Comparison of ENCODE assay signal across 8 cellular contexts in the genomic region with DNA sequence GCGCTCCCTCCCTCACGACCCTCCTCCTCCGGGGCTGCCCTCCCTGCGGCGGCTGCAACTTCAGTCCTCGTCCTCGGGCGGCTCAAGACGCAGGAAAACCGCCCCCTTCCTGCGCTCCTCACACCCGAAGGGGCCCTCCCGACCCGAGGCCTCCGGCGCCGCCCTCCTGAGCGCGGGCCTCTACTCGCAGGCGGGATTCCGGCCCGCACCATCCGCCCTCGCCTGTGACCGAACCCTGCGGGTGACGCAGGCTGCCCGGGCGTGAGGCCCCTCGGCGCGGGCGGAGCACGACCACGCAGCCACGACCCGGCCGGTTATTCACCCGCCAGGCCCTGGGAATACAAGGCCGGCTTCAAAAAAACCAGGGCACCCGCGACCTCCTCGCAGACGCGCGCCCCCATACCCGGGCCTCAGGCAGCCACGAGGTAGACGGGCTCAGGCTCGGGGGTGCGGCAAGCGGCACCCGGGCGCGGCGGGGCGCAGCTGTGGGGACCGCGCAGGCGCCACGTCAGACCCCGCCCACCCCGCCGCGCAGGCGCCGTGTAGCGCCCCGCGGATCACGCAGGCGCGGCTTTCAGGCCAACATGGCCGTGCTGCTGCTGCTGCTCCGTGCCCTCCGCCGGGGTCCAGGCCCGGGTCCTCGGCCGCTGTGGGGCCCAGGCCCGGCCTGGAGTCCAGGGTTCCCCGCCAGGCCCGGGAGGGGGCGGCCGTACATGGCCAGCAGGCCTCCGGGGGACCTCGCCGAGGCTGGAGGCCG. TPM values are rescaled to one million over a fixed set of nuclear protein-coding genes. Genes with fewer than 3 reads are reported as not detected.
DNase-seq lines count a peak whose midpoint lies in the region; ATAC-seq and TF ChIP-seq lines count a peak whose summit lies in the region.

A gene (plus strand): TSS at position 570 of the 757 bp plus-strand sequence. CDS start 15 bp downstream, at position 585.

- peaks cover 11% of the 10 kb centered on the region for H3K36me3 ChIP-seq in ACC112 (ENCODE audit: insufficient read depth, low read length)
- peaks cover 15% of the 10 kb centered on the region for H3K36me3 ChIP-seq in mammary epithelial cell (ENCODE audit: insufficient read depth, low read length)

- peak within 1 kb of the TSS; percentile 85 to 97 (median 93) for H3K27ac Mint-ChIP-seq in immature natural killer cell

- CTCF ChIA-PET in mammary epithelial cell (lab: Charles Lee; ENCODE audit: low non-redundant PET) = no interaction called here

- H3K4me1 ChIP-seq in ACC112 (ENCODE audit: control insufficient read depth, insufficient read depth, low read length, unreplicated experiment) (peaks cover 21% of the 10 kb centered on the region), mammary epithelial cell (ENCODE audit: insufficient read depth, low read length) (peaks cover 29% of the 10 kb centered on the region)

- peaks cover 40 to 47% of the 10 kb centered on the region in 2 donors for H3K4me1 Mint-ChIP-seq in immature natural killer cell

- BruUV-seq in mammary epithelial cell (replicated peaks; lab: Mats Ljungman, UMichigan) = no TSS peak

- WGBS in mammary epithelial cell (ENCODE audit: low coverage, missing lambda C conversion rate) = under 1% methylated on average over 20 of the region's 90 CpGs

- ATAC-seq in GM18858 (IDR thresholded peaks at IDR 0.05; ENCODE audit: unreplicated experiment) (peak; percentile 48), HG03064 (IDR thresholded peaks at IDR 0.05; ENCODE audit: low read depth, unreplicated experiment) (peak; percentile 74)

- H3K4me3 Mint-ChIP-seq in immature natural killer cell = peak within 1 kb of the TSS; percentile 87 to 95 (median 92)

- in situ Hi-C loops in mammary epithelial cell (cut with MboI; ENCODE audit: low sequenced_read_pairs in 2 of 2) = loop anchor here in 1 of 2 donors (10.0 kb wide), 1 partner anchor 193 kb away; no protein-coding TSS in a partner anchor

- no peak for TF ChIP-seq CTCF in WI38 (IDR thresholded peaks at IDR 0.05; ENCODE audit: low read depth, low read length)
- no peak for TF ChIP-seq CTCF in mammary epithelial cell (conservative IDR thresholded peaks at IDR 0.05 in 1 of 2, IDR thresholded peaks at IDR 0.05 in 1 of 2; ENCODE audit: extremely low read depth in 1 of 2, insufficient read depth in 1 of 2, low read depth in 1 of 2, low read length in 2 of 2)

- peaks cover 2 to 16% (median 8%) of the 10 kb centered on the region in 3 donors for H3K27me3 Mint-ChIP-seq in immature natural killer cell (ENCODE audit: low read depth in 3 of 3)

- H2AFZ ChIP-seq in ACC112 (ENCODE audit: low read length, unreplicated experiment) (peak within 1 kb of the TSS; percentile 48), mammary epithelial cell (ENCODE audit: low read depth, low read length) (peak within 1 kb of the TSS; percentile 87)

- peaks cover 0 to 5% (median 0%) of the 10 kb centered on the region in 3 donors for H3K36me3 Mint-ChIP-seq in immature natural killer cell

- no peaks in the 10 kb centered on the region for H3K9me3 ChIP-seq in mammary epithelial cell (replicated peaks; ENCODE audit: insufficient read depth, low read length)

- H3K79me2 ChIP-seq in ACC112 (ENCODE audit: control insufficient read depth, insufficient read depth, low read length, unreplicated experiment) (peaks cover 46% of the 10 kb centered on the region), mammary epithelial cell (ENCODE audit: insufficient read depth, low read length) (peaks cover 60% of the 10 kb centered on the region)

- no peaks in the 10 kb centered on the region for H3K9me3 Mint-ChIP-seq in immature natural killer cell

- H3K9ac ChIP-seq in mammary epithelial cell (ENCODE audit: insufficient read depth, low read length) = peak within 1 kb of the TSS; percentile 77

- dilution Hi-C loops in mammary epithelial cell (cut with HindIII; ENCODE audit: low sequenced_read_pairs) = loop anchor here (5.0 kb wide), 2 partner anchors 39 to 111 kb away; no protein-coding TSS in a partner anchor

- H3K27ac ChIP-seq in ACC112 (ENCODE audit: low read depth, low read length) = peak within 1 kb of the TSS; percentile 97
- H3K27ac ChIP-seq in mammary epithelial cell (ENCODE audit: insufficient read depth, low read depth, low read length) = peak within 1 kb of the TSS; percentile 65

- peak within 1 kb of the TSS; percentile 98 for H3K4me2 ChIP-seq in mammary epithelial cell (ENCODE audit: insufficient read depth, low read depth, low read length)

- H3K4me3 ChIP-seq in ACC112 (ENCODE audit: low read depth, low read length) (peak within 1 kb of the TSS; percentile 86), WI38 (ENCODE audit: low read depth, low read length) (peak within 1 kb of the TSS; percentile 91), mammary epithelial cell (replicated peaks in 1 of 3; ENCODE audit: insufficient read depth in 1 of 3, low read depth in 2 of 3, low read length in 3 of 3) (peak within 1 kb of the TSS; percentile 53 to 96 (median 65))

- H3K27me3 ChIP-seq in ACC112 (ENCODE audit: insufficient read depth, low read length) (no peaks in the 10 kb centered on the region), mammary epithelial cell (ENCODE audit: insufficient read depth, low read length) (no peaks in the 10 kb centered on the region)

- H4K20me1 ChIP-seq in mammary epithelial cell (ENCODE audit: insufficient read depth, low read length) = no peaks in the 10 kb centered on the region

- intact Hi-C loops in mammary epithelial cell (cut with micrococcal nuclease) = loop anchor here (1.0 to 5.0 kb wide), 5 partner anchors 17 to 337 kb away; a partner anchor contains a TSS

- DNase-seq in NCI-H2227 treated with DMSO at 0.1 percent for 48 hours (lab: John Stamatoyannopoulos, UW) (peak; percentile 70), mammary epithelial cell (peak; percentile 82), immature natural killer cell (peak; percentile 93), smooth muscle cell of the brain vasculature (ENCODE audit: low read depth, low spot score) (peak; percentile 51)

RNA-seq across cellular contexts. Expression of the gene that starts here (rescaled TPM):
- 100 to 1,000 TPM in 1 of 2 donors, 10 to 100 TPM in 1; 91.9 to 102 TPM for total RNA-seq in mammary epithelial cell
- 49.6 TPM for polyA plus RNA-seq in mammary epithelial cell
- 86.2 TPM for polyA minus RNA-seq in mammary epithelial cell
- 10 to 100 TPM; 39.7 to 48.4 (median 41.0) TPM for polyA plus RNA-seq in immature natural killer cell

Comparison
In these comparisons a context has a peak if more than half of its experiments do, and no peak if none do; other contexts are left out.
1. Peak in every context shown above with its lines: DNase-seq, ATAC-seq, H3K4me3 ChIP-seq and H3K27ac ChIP-seq.